2 cellular contexts compared by ENCODE assay signal in the genomic region with DNA sequence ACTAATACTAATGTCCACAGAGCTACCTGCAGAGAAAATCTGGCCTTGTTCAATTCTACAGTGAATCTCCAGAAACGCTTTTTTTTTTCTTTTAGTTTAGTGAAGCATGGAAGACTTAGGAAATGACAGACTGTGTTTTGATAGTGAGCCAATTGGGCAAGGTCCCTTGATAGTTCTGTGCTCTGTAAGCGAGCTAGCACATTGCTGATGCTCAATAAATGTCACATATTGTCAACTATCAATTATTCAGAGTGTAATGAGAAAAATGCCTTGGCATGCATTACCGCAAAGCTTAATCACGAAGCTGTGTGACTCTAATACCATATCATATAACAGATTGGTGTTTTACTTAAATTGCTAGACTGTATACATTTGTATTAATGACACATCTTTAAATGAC.
TF ChIP-seq lines count a peak whose summit lies in the region.

No MANE protein-coding gene starts in this region.

TF ChIP-seq in liver, 16 proteins besides CTCF, POLR2A, EP300 and RAD21:
- TF ChIP-seq YY1 (IDR thresholded peaks at IDR 0.05) (peak; percentile 43), HNF4A (conservative IDR thresholded peaks at IDR 0.05) (peak; percentile 45 to 50), SP1 (IDR thresholded peaks at IDR 0.05) (no peak)

TF ChIP-seq in HepG2, 621 proteins besides CTCF, POLR2A, EP300 and RAD21:
- TF ChIP-seq, protein P1, sequence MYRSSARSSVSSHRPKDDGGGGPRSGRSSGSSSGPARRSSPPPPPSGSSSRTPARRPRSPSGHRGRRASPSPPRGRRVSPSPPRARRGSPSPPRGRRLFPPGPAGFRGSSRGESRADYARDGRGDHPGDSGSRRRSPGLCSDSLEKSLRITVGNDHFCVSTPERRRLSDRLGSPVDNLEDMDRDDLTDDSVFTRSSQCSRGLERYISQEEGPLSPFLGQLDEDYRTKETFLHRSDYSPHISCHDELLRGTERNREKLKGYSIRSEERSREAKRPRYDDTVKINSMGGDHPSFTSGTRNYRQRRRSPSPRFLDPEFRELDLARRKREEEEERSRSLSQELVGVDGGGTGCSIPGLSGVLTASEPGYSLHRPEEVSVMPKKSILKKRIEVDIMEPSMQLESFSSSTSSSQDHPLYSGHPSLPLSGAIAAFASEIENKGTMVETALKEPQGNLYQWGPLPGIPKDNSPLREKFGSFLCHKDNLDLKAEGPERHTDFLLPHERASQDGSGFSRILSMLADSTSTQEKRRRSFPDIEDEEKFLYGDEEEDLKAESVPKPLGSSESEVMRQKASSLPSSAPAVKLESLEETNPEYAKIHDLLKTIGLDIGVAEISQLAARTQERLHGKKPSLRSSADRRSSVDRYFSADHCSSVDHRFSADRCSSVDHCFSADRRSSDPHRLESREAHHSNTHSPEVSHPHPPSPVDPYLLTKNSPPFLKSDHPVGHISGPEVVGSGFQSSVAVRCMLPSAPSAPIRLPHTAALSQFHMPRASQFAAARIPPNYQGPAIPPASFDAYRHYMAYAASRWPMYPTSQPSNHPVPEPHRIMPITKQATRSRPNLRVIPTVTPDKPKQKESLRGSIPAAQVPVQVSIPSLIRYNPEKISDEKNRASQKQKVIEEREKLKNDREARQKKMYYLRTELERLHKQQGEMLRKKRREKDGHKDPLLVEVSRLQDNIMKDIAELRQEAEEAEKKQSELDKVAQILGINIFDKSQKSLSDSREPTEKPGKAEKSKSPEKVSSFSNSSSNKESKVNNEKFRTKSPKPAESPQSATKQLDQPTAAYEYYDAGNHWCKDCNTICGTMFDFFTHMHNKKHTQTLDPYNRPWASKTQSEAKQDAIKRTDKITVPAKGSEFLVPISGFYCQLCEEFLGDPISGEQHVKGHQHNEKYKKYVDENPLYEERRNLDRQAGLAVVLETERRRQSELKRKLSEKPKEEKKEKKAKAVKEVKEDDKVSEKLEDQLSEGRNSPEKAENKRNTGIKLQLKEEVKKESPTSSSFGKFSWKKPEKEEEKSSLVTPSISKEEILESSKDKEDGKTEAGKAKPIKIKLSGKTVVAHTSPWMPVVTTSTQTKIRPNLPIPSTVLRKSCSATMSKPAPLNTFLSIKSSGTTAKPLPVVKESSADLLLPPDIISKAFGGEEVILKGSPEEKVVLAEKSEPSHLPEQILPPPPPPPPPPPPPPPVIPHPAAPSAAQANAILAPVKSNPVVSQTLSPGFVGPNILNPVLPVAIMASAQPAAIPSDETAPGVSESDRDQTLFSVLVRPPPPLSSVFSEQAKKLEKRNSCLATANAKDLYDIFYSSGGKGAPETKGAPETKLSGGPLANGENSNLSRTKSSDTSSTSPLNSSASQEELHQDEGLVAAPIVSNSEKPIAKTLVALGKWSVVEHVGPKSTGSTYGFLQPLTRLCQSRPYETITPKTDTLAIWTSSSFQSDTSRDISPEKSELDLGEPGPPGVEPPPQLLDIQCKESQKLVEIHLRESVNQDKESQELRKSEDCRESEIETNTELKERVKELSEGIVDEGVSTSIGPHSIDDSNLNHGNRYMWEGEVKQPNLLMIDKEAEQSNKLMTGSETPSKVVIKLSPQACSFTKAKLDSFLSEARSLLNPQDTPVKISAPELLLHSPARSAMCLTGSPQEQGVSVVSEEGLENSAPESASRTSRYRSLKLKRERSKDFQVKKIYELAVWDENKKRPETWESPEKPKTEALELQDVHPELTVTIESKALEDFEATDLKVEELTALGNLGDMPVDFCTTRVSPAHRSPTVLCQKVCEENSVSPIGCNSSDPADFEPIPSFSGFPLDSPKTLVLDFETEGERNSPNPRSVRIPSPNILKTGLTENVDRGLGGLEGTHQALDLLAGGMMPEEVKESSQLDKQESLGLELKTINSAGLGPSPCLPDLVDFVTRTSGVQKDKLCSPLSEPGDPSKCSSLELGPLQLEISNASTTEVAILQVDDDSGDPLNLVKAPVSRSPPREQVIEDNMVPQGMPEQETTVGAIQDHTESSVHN (CRISPR knock-in tag; IDR thresholded peaks at IDR 0.05): no peak
- TF ChIP-seq CHD2 (IDR thresholded peaks at IDR 0.05; ENCODE audit: low read depth, low read length): no peak
- TF ChIP-seq REPIN1 (CRISPR knock-in tag; IDR thresholded peaks at IDR 0.05; ENCODE audit: borderline replicate concordance, low read depth): no peak
- no peak for TF ChIP-seq DMAP1 (CRISPR knock-in tag; IDR thresholded peaks at IDR 0.05)
- TF ChIP-seq GATAD2A (CRISPR knock-in tag; IDR thresholded peaks at IDR 0.05): no peak
- no peak for TF ChIP-seq NFE2L2 (IDR thresholded peaks at IDR 0.05; ENCODE audit: low read length)
- TF ChIP-seq ZC3H4 (CRISPR knock-in tag; IDR thresholded peaks at IDR 0.05; ENCODE audit: borderline replicate concordance): no peak
- TF ChIP-seq, protein P2, sequence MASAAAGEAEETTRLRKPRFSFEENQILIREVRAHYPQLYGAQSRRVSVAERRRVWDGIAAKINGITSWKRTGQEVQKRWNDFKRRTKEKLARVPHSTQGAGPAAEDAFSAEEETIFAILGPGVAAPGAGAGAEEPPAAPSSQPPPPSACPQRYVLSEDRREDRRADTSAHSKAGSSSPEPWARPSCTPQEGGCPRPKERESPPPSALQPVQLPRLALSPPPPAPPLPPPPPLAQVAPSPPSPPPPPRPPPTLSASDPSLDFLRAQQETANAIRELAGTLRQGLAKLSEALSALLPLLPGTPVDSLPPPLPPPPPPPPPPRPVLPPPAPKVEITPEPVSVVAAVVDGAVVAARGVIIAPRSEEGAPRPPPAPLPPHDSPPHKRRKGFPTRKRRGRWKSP (CRISPR knock-in tag; IDR thresholded peaks at IDR 0.05): no peak
- no peak for TF ChIP-seq TCF7 (IDR thresholded peaks at IDR 0.05; ENCODE audit: low read depth)
- TF ChIP-seq PHF8 (CRISPR knock-in tag; IDR thresholded peaks at IDR 0.05): no peak
- no peak for TF ChIP-seq ZNF737 (CRISPR knock-in tag; IDR thresholded peaks at IDR 0.05; ENCODE audit: borderline replicate concordance)
- TF ChIP-seq MED8 (CRISPR knock-in tag; IDR thresholded peaks at IDR 0.05; ENCODE audit: insufficient replicate concordance): no peak
- no peak for TF ChIP-seq FOXK1 (CRISPR knock-in tag; IDR thresholded peaks at IDR 0.05; ENCODE audit: borderline replicate concordance, low read depth)
- no peak for TF ChIP-seq NFATC3 (CRISPR knock-in tag; IDR thresholded peaks at IDR 0.05)
- TF ChIP-seq, protein P3, sequence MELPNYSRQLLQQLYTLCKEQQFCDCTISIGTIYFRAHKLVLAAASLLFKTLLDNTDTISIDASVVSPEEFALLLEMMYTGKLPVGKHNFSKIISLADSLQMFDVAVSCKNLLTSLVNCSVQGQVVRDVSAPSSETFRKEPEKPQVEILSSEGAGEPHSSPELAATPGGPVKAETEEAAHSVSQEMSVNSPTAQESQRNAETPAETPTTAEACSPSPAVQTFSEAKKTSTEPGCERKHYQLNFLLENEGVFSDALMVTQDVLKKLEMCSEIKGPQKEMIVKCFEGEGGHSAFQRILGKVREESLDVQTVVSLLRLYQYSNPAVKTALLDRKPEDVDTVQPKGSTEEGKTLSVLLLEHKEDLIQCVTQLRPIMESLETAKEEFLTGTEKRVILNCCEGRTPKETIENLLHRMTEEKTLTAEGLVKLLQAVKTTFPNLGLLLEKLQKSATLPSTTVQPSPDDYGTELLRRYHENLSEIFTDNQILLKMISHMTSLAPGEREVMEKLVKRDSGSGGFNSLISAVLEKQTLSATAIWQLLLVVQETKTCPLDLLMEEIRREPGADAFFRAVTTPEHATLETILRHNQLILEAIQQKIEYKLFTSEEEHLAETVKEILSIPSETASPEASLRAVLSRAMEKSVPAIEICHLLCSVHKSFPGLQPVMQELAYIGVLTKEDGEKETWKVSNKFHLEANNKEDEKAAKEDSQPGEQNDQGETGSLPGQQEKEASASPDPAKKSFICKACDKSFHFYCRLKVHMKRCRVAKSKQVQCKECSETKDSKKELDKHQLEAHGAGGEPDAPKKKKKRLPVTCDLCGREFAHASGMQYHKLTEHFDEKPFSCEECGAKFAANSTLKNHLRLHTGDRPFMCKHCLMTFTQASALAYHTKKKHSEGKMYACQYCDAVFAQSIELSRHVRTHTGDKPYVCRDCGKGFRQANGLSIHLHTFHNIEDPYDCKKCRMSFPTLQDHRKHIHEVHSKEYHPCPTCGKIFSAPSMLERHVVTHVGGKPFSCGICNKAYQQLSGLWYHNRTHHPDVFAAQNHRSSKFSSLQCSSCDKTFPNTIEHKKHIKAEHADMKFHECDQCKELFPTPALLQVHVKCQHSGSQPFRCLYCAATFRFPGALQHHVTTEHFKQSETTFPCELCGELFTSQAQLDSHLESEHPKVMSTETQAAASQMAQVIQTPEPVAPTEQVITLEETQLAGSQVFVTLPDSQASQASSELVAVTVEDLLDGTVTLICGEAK (IDR thresholded peaks at IDR 0.05): no peak
- TF ChIP-seq, protein P3 (CRISPR knock-in tag; IDR thresholded peaks at IDR 0.05): no peak
- TF ChIP-seq, protein P4, sequence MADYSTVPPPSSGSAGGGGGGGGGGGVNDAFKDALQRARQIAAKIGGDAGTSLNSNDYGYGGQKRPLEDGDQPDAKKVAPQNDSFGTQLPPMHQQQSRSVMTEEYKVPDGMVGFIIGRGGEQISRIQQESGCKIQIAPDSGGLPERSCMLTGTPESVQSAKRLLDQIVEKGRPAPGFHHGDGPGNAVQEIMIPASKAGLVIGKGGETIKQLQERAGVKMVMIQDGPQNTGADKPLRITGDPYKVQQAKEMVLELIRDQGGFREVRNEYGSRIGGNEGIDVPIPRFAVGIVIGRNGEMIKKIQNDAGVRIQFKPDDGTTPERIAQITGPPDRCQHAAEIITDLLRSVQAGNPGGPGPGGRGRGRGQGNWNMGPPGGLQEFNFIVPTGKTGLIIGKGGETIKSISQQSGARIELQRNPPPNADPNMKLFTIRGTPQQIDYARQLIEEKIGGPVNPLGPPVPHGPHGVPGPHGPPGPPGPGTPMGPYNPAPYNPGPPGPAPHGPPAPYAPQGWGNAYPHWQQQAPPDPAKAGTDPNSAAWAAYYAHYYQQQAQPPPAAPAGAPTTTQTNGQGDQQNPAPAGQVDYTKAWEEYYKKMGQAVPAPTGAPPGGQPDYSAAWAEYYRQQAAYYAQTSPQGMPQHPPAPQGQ (CRISPR knock-in tag; IDR thresholded peaks at IDR 0.05; ENCODE audit: borderline replicate concordance): no peak
- TF ChIP-seq SP4 (CRISPR knock-in tag; IDR thresholded peaks at IDR 0.05): no peak
- TF ChIP-seq, protein P5, sequence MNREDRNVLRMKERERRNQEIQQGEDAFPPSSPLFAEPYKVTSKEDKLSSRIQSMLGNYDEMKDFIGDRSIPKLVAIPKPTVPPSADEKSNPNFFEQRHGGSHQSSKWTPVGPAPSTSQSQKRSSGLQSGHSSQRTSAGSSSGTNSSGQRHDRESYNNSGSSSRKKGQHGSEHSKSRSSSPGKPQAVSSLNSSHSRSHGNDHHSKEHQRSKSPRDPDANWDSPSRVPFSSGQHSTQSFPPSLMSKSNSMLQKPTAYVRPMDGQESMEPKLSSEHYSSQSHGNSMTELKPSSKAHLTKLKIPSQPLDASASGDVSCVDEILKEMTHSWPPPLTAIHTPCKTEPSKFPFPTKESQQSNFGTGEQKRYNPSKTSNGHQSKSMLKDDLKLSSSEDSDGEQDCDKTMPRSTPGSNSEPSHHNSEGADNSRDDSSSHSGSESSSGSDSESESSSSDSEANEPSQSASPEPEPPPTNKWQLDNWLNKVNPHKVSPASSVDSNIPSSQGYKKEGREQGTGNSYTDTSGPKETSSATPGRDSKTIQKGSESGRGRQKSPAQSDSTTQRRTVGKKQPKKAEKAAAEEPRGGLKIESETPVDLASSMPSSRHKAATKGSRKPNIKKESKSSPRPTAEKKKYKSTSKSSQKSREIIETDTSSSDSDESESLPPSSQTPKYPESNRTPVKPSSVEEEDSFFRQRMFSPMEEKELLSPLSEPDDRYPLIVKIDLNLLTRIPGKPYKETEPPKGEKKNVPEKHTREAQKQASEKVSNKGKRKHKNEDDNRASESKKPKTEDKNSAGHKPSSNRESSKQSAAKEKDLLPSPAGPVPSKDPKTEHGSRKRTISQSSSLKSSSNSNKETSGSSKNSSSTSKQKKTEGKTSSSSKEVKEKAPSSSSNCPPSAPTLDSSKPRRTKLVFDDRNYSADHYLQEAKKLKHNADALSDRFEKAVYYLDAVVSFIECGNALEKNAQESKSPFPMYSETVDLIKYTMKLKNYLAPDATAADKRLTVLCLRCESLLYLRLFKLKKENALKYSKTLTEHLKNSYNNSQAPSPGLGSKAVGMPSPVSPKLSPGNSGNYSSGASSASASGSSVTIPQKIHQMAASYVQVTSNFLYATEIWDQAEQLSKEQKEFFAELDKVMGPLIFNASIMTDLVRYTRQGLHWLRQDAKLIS (CRISPR knock-in tag; IDR thresholded peaks at IDR 0.05): no peak
- no peak for TF ChIP-seq TP53 (CRISPR knock-in tag; conservative IDR thresholded peaks at IDR 0.05)
- no peak for TF ChIP-seq RELA (CRISPR knock-in tag; IDR thresholded peaks at IDR 0.05)
